Comparison of ENCODE assay signal across 1 cellular context in genomic region chr2:119837759-119838158, GRCh38.
TF ChIP-seq lines count a peak whose summit lies in the region.

No MANE protein-coding gene starts in this region.

TF ChIP-seq in WTC11, 78 proteins besides CTCF, POLR2A, EP300 and RAD21 (continued from another document):
- TF ChIP-seq E2F5 (CRISPR knock-in tag; IDR thresholded peaks at IDR 0.05) (no peak), ZNF416 (CRISPR knock-in tag; IDR thresholded peaks at IDR 0.05) (no peak), SMAD3 (CRISPR knock-in tag; IDR thresholded peaks at IDR 0.05; ENCODE audit: borderline replicate concordance) (no peak), USF2 (CRISPR knock-in tag; IDR thresholded peaks at IDR 0.05) (no peak), IRF2 (CRISPR knock-in tag; IDR thresholded peaks at IDR 0.05; ENCODE audit: borderline replicate concordance, low read depth) (no peak), CREB1 (CRISPR knock-in tag; IDR thresholded peaks at IDR 0.05) (no peak), ZNF671 (CRISPR knock-in tag; IDR thresholded peaks at IDR 0.05) (no peak), NR3C1 (CRISPR knock-in tag; conservative IDR thresholded peaks at IDR 0.05; ENCODE audit: low read depth) (no peak), ZNF263 (CRISPR knock-in tag; IDR thresholded peaks at IDR 0.05; ENCODE audit: low read depth) (no peak)
